Comparison of ENCODE assay signal across 1 cellular context in the genomic region with DNA sequence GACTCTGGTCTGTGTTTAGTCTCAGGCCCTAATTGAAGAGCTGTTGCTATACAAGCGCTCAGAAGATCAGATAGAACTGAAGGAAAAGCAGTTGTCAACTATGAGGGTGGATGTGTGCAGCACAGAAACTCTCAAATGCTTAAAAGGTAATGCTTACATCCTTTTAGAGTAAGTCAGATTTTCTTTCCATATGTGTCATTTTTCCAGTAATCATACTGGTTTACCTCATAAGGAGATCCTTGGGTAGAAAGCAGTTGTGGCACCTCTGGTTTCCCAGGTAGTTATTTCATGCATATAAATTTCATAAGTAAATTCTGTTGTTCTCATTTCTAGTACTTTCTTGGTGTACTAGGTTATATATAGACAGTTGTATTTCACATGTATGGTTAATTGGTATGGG.
TF ChIP-seq lines count a peak whose summit lies in the region.

No MANE protein-coding gene starts in this region.

TF ChIP-seq in GM23338, 12 proteins besides CTCF, POLR2A, EP300 and RAD21:
- no peak for TF ChIP-seq STAT1 (IDR thresholded peaks at IDR 0.05; ENCODE audit: unreplicated experiment)
- TF ChIP-seq CREB1 (CRISPR knock-in tag; IDR thresholded peaks at IDR 0.05; ENCODE audit: low read depth), result no peak
- no peak for TF ChIP-seq EZH2 (IDR thresholded peaks at IDR 0.05; ENCODE audit: low read depth, unreplicated experiment)
- TF ChIP-seq ZNF331 (CRISPR knock-in tag; IDR thresholded peaks at IDR 0.05; ENCODE audit: low read depth), result no peak
- no peak for TF ChIP-seq EZH2phosphoT487 (IDR thresholded peaks at IDR 0.05; ENCODE audit: unreplicated experiment)
- no peak for TF ChIP-seq ZNF462 (CRISPR knock-in tag; IDR thresholded peaks at IDR 0.05)
